Comparison of ENCODE assay signal across 8 cellular contexts in genomic region chr6:160137989-160138835, GRCh38. TPM values are rescaled to one million over a fixed set of nuclear protein-coding genes. Genes with fewer than 3 reads are reported as not detected.
DNase-seq lines count a peak whose midpoint lies in the region; ATAC-seq and TF ChIP-seq lines count a peak whose summit lies in the region.

No MANE protein-coding gene starts in this region.

- no peaks in the 10 kb centered on the region for H3K9me3 Mint-ChIP-seq in activated CD8-positive, alpha-beta memory T cell treated with anti-CD3 and anti-CD28 coated beads, Interleukin-2, amount 10 ng/mL, durations not matched to agents 7 days and 5 days (ENCODE audit: low read depth)
- no peaks in the 10 kb centered on the region for H3K9me3 Mint-ChIP-seq in naive thymus-derived CD8-positive, alpha-beta T cell
- H3K9me3 Mint-ChIP-seq in stimulated activated naive CD8-positive, alpha-beta T cell treated with anti-CD3 and anti-CD28 coated beads, Interleukin-15, amount 100 ng/mL, for 72 hours: no peaks in the 10 kb centered on the region

- DNase-seq in NCI-H510A treated with DMSO at 0.1 percent for 48 hours (lab: John Stamatoyannopoulos, UW): peak; percentile 3
- no peak for DNase-seq in NCI-H510A (lab: John Stamatoyannopoulos, UW)
- peak; percentile 21 for DNase-seq in NCI-H345 (lab: John Stamatoyannopoulos, UW)
- peak; percentile 80 for DNase-seq in activated CD8-positive, alpha-beta memory T cell treated with anti-CD3 and anti-CD28 coated beads, Interleukin-2, amount 10 ng/mL, durations not matched to agents 7 days and 5 days
- no peak for DNase-seq in epithelial cell of proximal tubule (ENCODE audit: low read depth)
- peak; percentile 21 to 81 (median 51) for DNase-seq in naive thymus-derived CD8-positive, alpha-beta T cell
- DNase-seq in stimulated activated naive CD8-positive, alpha-beta T cell treated with anti-CD3 and anti-CD28 coated beads, Interleukin-15, amount 100 ng/mL, for 72 hours: peak; percentile 41 to 55

- no peak overlapping the region for H3K27ac Mint-ChIP-seq in activated CD8-positive, alpha-beta memory T cell treated with anti-CD3 and anti-CD28 coated beads, Interleukin-2, amount 10 ng/mL, durations not matched to agents 7 days and 5 days
- no peak overlapping the region for H3K27ac Mint-ChIP-seq in naive thymus-derived CD8-positive, alpha-beta T cell
- no peak overlapping the region for H3K27ac Mint-ChIP-seq in stimulated activated naive CD8-positive, alpha-beta T cell treated with anti-CD3 and anti-CD28 coated beads, Interleukin-15, amount 100 ng/mL, for 72 hours

- POLR2A ChIA-PET in naive thymus-derived CD8-positive, alpha-beta T cell (lab: Charles Lee): interaction anchor here (0.6 to 1.0 kb wide), 2 partner anchors 265 to 275 kb away, joined by 3 to 4 read pairs; no protein-coding TSS in a partner anchor

- peak; percentile 83 for TF ChIP-seq CTCF in epithelial cell of proximal tubule (conservative IDR thresholded peaks at IDR 0.05; ENCODE audit: low read depth, low read length)

- H3K4me3 ChIP-seq in epithelial cell of proximal tubule (ENCODE audit: low read depth, low read length): no peak overlapping the region

- H3K4me1 Mint-ChIP-seq in activated CD8-positive, alpha-beta memory T cell treated with anti-CD3 and anti-CD28 coated beads, Interleukin-2, amount 10 ng/mL, durations not matched to agents 7 days and 5 days: peaks cover 11% of the 10 kb centered on the region
- H3K4me1 Mint-ChIP-seq in naive thymus-derived CD8-positive, alpha-beta T cell: peaks cover 3 to 10% (median 8%) of the 10 kb centered on the region in 4 donors
- peaks cover 7% of the 10 kb centered on the region for H3K4me1 Mint-ChIP-seq in stimulated activated naive CD8-positive, alpha-beta T cell treated with anti-CD3 and anti-CD28 coated beads, Interleukin-15, amount 100 ng/mL, for 72 hours

- no peaks in the 10 kb centered on the region for H3K27me3 Mint-ChIP-seq in activated CD8-positive, alpha-beta memory T cell treated with anti-CD3 and anti-CD28 coated beads, Interleukin-2, amount 10 ng/mL, durations not matched to agents 7 days and 5 days
- H3K27me3 Mint-ChIP-seq in naive thymus-derived CD8-positive, alpha-beta T cell: peaks cover 0 to 14% (median 0%) of the 10 kb centered on the region in 5 donors
- H3K27me3 Mint-ChIP-seq in stimulated activated naive CD8-positive, alpha-beta T cell treated with anti-CD3 and anti-CD28 coated beads, Interleukin-15, amount 100 ng/mL, for 72 hours: peaks cover 15% of the 10 kb centered on the region

- CTCF ChIA-PET in activated CD8-positive, alpha-beta memory T cell treated with anti-CD3 and anti-CD28 coated beads, Interleukin-2, amount 10 ng/mL, durations not matched to agents 7 days and 5 days (lab: Charles Lee): interaction anchor here (0.6 to 3.1 kb wide), 16 partner anchors 9 to 941 kb away, joined by 3 to 31 read pairs (median 3); partner anchors contain the start of gene SLC22A1

- H3K36me3 Mint-ChIP-seq in activated CD8-positive, alpha-beta memory T cell treated with anti-CD3 and anti-CD28 coated beads, Interleukin-2, amount 10 ng/mL, durations not matched to agents 7 days and 5 days: no peaks in the 10 kb centered on the region
- H3K36me3 Mint-ChIP-seq in naive thymus-derived CD8-positive, alpha-beta T cell: peaks cover 0 to 2% (median 0%) of the 10 kb centered on the region in 3 donors

- ATAC-seq in HG02852 (IDR thresholded peaks at IDR 0.05; ENCODE audit: unreplicated experiment): peak; percentile 78
- ATAC-seq in activated CD8-positive, alpha-beta memory T cell treated with anti-CD3 and anti-CD28 coated beads, Interleukin-2, amount 10 ng/mL, durations not matched to agents 7 days and 5 days: peak; percentile 79
- ATAC-seq in naive thymus-derived CD8-positive, alpha-beta T cell: peak; percentile 37 to 59
- ATAC-seq in stimulated activated naive CD8-positive, alpha-beta T cell treated with anti-CD3 and anti-CD28 coated beads, Interleukin-15, amount 100 ng/mL, for 72 hours: peak; percentile 48

- H3K4me3 Mint-ChIP-seq in activated CD8-positive, alpha-beta memory T cell treated with anti-CD3 and anti-CD28 coated beads, Interleukin-2, amount 10 ng/mL, durations not matched to agents 7 days and 5 days: no peak overlapping the region
- no peak overlapping the region for H3K4me3 Mint-ChIP-seq in naive thymus-derived CD8-positive, alpha-beta T cell
- H3K4me3 Mint-ChIP-seq in stimulated activated naive CD8-positive, alpha-beta T cell treated with anti-CD3 and anti-CD28 coated beads, Interleukin-15, amount 100 ng/mL, for 72 hours: no peak overlapping the region

RNA-seq across cellular contexts. Expression of gene SLC22A1, which starts 16.6 kb away (rescaled TPM):
- 1 to 10 TPM in 1 of 2 experiments, under 1 TPM in 1; 0.82 to 1.6 TPM for total RNA-seq in activated CD8-positive, alpha-beta memory T cell treated with anti-CD3 and anti-CD28 coated beads, Interleukin-2, amount 10 ng/mL, durations not matched to agents 7 days and 5 days
- 0.12 TPM in 1 of 2 replicates, not detected in the other for total RNA-seq in epithelial cell of proximal tubule
- 1 to 10 TPM; 1.5 to 2.3 TPM for total RNA-seq in naive thymus-derived CD8-positive, alpha-beta T cell
- under 1 TPM in 1 of 3 donors, not detected in 2; 0.18 TPM for polyA plus RNA-seq in naive thymus-derived CD8-positive, alpha-beta T cell

Comparison
In these comparisons a context has a peak if more than half of its experiments do, and no peak if none do; other contexts are left out.
1. DNase-seq: peak in NCI-H510A treated with DMSO at 0.1 percent for 48 hours (single experiment), NCI-H345 (single experiment), activated CD8-positive, alpha-beta memory T cell treated with anti-CD3 and anti-CD28 coated beads, Interleukin-2, amount 10 ng/mL, durations not matched to agents 7 days and 5 days (single experiment), naive thymus-derived CD8-positive, alpha-beta T cell (10 of 10) and stimulated activated naive CD8-positive, alpha-beta T cell treated with anti-CD3 and anti-CD28 coated beads, Interleukin-15, amount 100 ng/mL, for 72 hours (2 of 2); none in NCI-H510A (single experiment) and epithelial cell of proximal tubule (single experiment).
2. Peak in every context shown above with its lines, with median percentiles within 50 percentile points of each other: ATAC-seq.